15 cellular contexts compared by ENCODE assay signal in the genomic region with DNA sequence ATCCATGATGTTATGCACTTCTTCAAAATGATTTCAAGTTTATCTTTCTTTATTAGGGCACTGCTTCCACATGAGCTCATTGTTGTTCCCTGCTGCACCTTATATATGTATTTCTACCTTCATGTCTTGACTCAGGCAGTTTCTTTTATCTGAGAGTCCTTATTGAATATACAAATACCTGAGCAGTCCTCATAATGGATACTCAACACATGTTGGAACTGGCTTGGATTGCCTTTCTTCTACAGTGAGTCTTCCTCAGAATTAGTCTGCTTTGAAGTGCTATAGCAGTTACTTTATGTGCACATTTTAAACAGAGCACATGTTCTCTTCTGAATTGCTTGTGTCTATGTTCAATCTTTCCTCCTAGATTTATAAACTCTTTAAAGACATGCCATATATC.
"Had no signal": no experiment of that assay in that cellular context is flagged by ENCODE, and none has a peak within 500 bp of the region (broad histone marks: within the 10 kb centered on the region; RNA-seq: fewer than 3 reads in every experiment).

No MANE protein-coding gene starts in this region.

- H3K9me3 ChIP-seq: ascending aorta, esophagus squamous epithelium, lower lobe of right lung, thyroid gland had no signal

- H3K36me3 ChIP-seq: ascending aorta, esophagus squamous epithelium, lower lobe of right lung, neural progenitor cell, thyroid gland had no signal

- DNase-seq: activated CD4-positive, alpha-beta memory T cell treated with anti-CD3 and anti-CD28 coated beads, Interleukin-2, amount 10 ng/mL, durations not matched to agents 7 days and 5 days; activated naive CD4-positive, alpha-beta T cell treated with anti-CD3 and anti-CD28 coated beads, Interleukin-2, amount 10 ng/mL, durations not matched to agents 7 days and 5 days; activated T-cell treated with anti-CD3 and anti-CD28 coated beads, Interleukin-2, amount 50 U/mL, for 24 hours; esophagus squamous epithelium; lower lobe of right lung; midbrain; stimulated activated CD4-positive, alpha-beta T cell treated with anti-CD3 and anti-CD28 coated beads, Interleukin-2, amount 100 ng/mL, for 48 hours; thyroid gland had no signal

- ATAC-seq: stimulated activated memory B cell treated with anti-CD40 and anti-IgM and Interleukin-4, amounts not matched to agents 10 μg/mL and 1 μg/mL and 100 μg/mL, for 72 hours had no signal

- H3K27ac ChIP-seq: ascending aorta, lower lobe of right lung, neural progenitor cell, parathyroid adenoma, thyroid gland, VCaP had no signal

- H3K4me1 ChIP-seq: ascending aorta, lower lobe of right lung, parathyroid adenoma had no signal

- H3K79me2 ChIP-seq: parathyroid adenoma had no signal

- H3K4me3 ChIP-seq: ascending aorta, esophagus squamous epithelium, lower lobe of right lung, neural progenitor cell, thyroid gland had no signal

- H3K9ac ChIP-seq: neural progenitor cell, parathyroid adenoma had no signal

- FAIRE-seq: colon, endometrium had no signal

- H3K27me3 ChIP-seq: ascending aorta, esophagus squamous epithelium, neural progenitor cell, thyroid gland had no signal

- H2AFZ ChIP-seq: neural progenitor cell, parathyroid adenoma had no signal

- H3K4me2 ChIP-seq: neural progenitor cell had no signal
